9 cellular contexts compared by ENCODE assay signal in the genomic region with DNA sequence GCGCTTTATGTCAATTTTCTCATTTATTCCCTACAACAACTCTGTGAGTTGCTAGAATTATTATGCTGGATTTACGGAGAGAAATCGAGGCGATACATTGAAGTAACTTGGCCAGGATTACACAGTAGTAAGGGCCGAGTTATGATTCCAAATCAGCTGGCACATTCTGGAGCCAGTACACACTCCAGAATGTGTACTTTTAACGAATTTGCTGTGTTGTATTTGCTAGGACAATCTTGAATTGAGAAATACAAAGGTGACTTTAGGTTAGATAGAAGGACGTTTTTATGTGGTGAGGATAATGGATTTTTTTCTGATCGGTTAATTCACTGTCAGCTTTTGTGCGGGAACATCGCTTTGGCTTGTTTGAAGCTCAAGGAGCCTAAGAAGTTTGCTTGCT. TPM values are rescaled to one million over a fixed set of nuclear protein-coding genes. Genes with fewer than 3 reads are reported as not detected.
DNase-seq lines count a peak whose midpoint lies in the region; ATAC-seq and TF ChIP-seq lines count a peak whose summit lies in the region.
"Had no signal": no experiment of that assay in that cellular context is flagged by ENCODE, and none has a peak within 500 bp of the region (broad histone marks: within the 10 kb centered on the region; RNA-seq: fewer than 3 reads in every experiment).

No MANE protein-coding gene starts in this region.

- no peaks in the 10 kb centered on the region for H3K36me3 Mint-ChIP-seq in CD8-positive, alpha-beta T cell
- H3K36me3 Mint-ChIP-seq in endodermal cell (ENCODE audit: low read depth) (no peaks in the 10 kb centered on the region), osteocyte (ENCODE audit: unreplicated experiment) (no peaks in the 10 kb centered on the region)

- H3K4me3 ChIP-seq in CD8-positive, alpha-beta T cell (ENCODE audit: low read depth, low read length), result no peak overlapping the region
- H3K4me3 ChIP-seq in HUES64 (ENCODE audit: low read length) (peak overlapping the region; percentile 83), endodermal cell (ENCODE audit: low read length) (peak overlapping the region; percentile 76), tibial nerve (no peak overlapping the region)

- POLR2A ChIA-PET in CD8-positive, alpha-beta T cell (lab: Charles Lee), result no interaction called here

- peak overlapping the region; percentile 71 for H3K4me3 Mint-ChIP-seq in CD8-positive, alpha-beta T cell
- peak overlapping the region; percentile 68 for H3K4me3 Mint-ChIP-seq in endodermal cell
- peak overlapping the region; percentile 76 for H3K4me3 Mint-ChIP-seq in osteocyte (ENCODE audit: unreplicated experiment)

- no peak overlapping the region for H3K27ac ChIP-seq in CD8-positive, alpha-beta T cell (ENCODE audit: low read depth, low read length)
- no peak overlapping the region for H3K27ac ChIP-seq in HUES64 (ENCODE audit: low read depth, low read length)
- H3K27ac ChIP-seq in endodermal cell (ENCODE audit: low read depth, low read length), result no peak overlapping the region
- H3K27ac ChIP-seq in tibial nerve, result no peak overlapping the region

- TF ChIP-seq EP300 in tibial nerve (IDR thresholded peaks at IDR 0.05), result no peak

- intact Hi-C loops in CD8-positive, alpha-beta T cell (cut with DNase I, micrococcal nuclease), result no loop called here

- H3K27me3 Mint-ChIP-seq in CD8-positive, alpha-beta T cell (ENCODE audit: low read depth), result peaks cover 45% of the 10 kb centered on the region
- peaks cover 55% of the 10 kb centered on the region for H3K27me3 Mint-ChIP-seq in endodermal cell (ENCODE audit: insufficient read depth)
- no peaks in the 10 kb centered on the region for H3K27me3 Mint-ChIP-seq in osteocyte (ENCODE audit: unreplicated experiment)

- H3K27me3 ChIP-seq in CD8-positive, alpha-beta T cell (ENCODE audit: insufficient read depth, low read length), result peaks cover 20% of the 10 kb centered on the region
- H3K27me3 ChIP-seq in HUES64 (ENCODE audit: insufficient read depth, low read length) (peaks cover 49% of the 10 kb centered on the region), endodermal cell (ENCODE audit: control insufficient read depth, insufficient read depth, low read length, poor library complexity, severe bottlenecking) (peaks cover 60% of the 10 kb centered on the region), tibial nerve (peaks cover 0 to 37% of the 10 kb centered on the region in 2 donors)

- no peak overlapping the region for H3K27ac Mint-ChIP-seq in CD8-positive, alpha-beta T cell
- H3K27ac Mint-ChIP-seq in endodermal cell, result no peak overlapping the region
- peak overlapping the region; percentile 21 for H3K27ac Mint-ChIP-seq in osteocyte (ENCODE audit: unreplicated experiment)

- H3K9ac ChIP-seq in HUES64 (ENCODE audit: low read depth, low read length), result no peak overlapping the region
- no peak overlapping the region for H3K9ac ChIP-seq in endodermal cell (ENCODE audit: extremely low read depth, low read length, poor library complexity, severe bottlenecking)

- 77% methylated on average over 9 of the region's 10 CpGs for WGBS in HUES64
- WGBS in endodermal cell (ENCODE audit: insufficient coverage in 1 of 2, insufficient read length in 1 of 2), 2 experiments, result 75 to 93% methylated on average over 9 to 10 of the region's 10 CpGs
- 64 to 69% methylated on average over 10 of the region's 10 CpGs for WGBS in tibial nerve, 2 donors

- no peaks in the 10 kb centered on the region for H3K9me3 ChIP-seq in CD8-positive, alpha-beta T cell (ENCODE audit: low read length)
- no peaks in the 10 kb centered on the region for H3K9me3 ChIP-seq in HUES64 (ENCODE audit: insufficient read depth, low read depth, low read length)
- H3K9me3 ChIP-seq in endodermal cell (ENCODE audit: control insufficient read depth, low read length), result no peaks in the 10 kb centered on the region
- no peaks in the 10 kb centered on the region for H3K9me3 ChIP-seq in tibial nerve

- no peak for TF ChIP-seq CTCF in CD8-positive, alpha-beta T cell (IDR thresholded peaks at IDR 0.05)
- TF ChIP-seq CTCF in endodermal cell (conservative IDR thresholded peaks at IDR 0.05) (no peak), osteocyte (IDR thresholded peaks at IDR 0.05) (no peak), tibial nerve (IDR thresholded peaks at IDR 0.05) (no peak), GM20000 (IDR thresholded peaks at IDR 0.05; ENCODE audit: extremely low read depth, missing control alignments) (no peak)

- no peak for ATAC-seq in CD8-positive, alpha-beta T cell

- no peak for TF ChIP-seq POLR2A in tibial nerve (IDR thresholded peaks at IDR 0.05)

- no peaks in the 10 kb centered on the region for H3K4me1 ChIP-seq in CD8-positive, alpha-beta T cell (ENCODE audit: insufficient read depth, low read length)
- H3K4me1 ChIP-seq in HUES64 (ENCODE audit: insufficient read depth, low read length) (peaks cover 24% of the 10 kb centered on the region), endodermal cell (ENCODE audit: control insufficient read depth, insufficient read depth, low read length) (no peaks in the 10 kb centered on the region), tibial nerve (peaks cover 0 to 20% (median 5%) of the 10 kb centered on the region in 4 donors)

- CTCF ChIA-PET in CD8-positive, alpha-beta T cell (lab: Charles Lee), result no interaction called here

- H3K36me3 ChIP-seq in CD8-positive, alpha-beta T cell (ENCODE audit: insufficient read depth, low read length), result no peaks in the 10 kb centered on the region
- H3K36me3 ChIP-seq in HUES64 (ENCODE audit: insufficient read depth, low read length) (no peaks in the 10 kb centered on the region), endodermal cell (ENCODE audit: control insufficient read depth, insufficient read depth, low read length) (no peaks in the 10 kb centered on the region), tibial nerve (no peaks in the 10 kb centered on the region)

- no peak for DNase-seq in CD8-positive, alpha-beta T cell
- DNase-seq in endodermal cell (no peak), osteocyte (ENCODE audit: extremely low spot score, unreplicated experiment) (no peak), NAMALWA (ENCODE audit: low spot score) (no peak), activated gamma-delta T cell treated with Interleukin-2 at 50 U/mL for 16 hours (no peak), tibial nerve (ENCODE audit: low spot score in 2 of 2) (no peak), GM20000 (ENCODE audit: low spot score) (no peak)
- DNase-seq: SHP77 treated with DMSO at 0.1 percent for 48 hours had no signal

- H3K9me3 Mint-ChIP-seq in CD8-positive, alpha-beta T cell, result no peaks in the 10 kb centered on the region
- H3K9me3 Mint-ChIP-seq in endodermal cell (no peaks in the 10 kb centered on the region), osteocyte (ENCODE audit: unreplicated experiment) (no peaks in the 10 kb centered on the region)

- peaks cover 14% of the 10 kb centered on the region for H3K4me1 Mint-ChIP-seq in CD8-positive, alpha-beta T cell (ENCODE audit: low read depth)
- H3K4me1 Mint-ChIP-seq in endodermal cell (peaks cover 9% of the 10 kb centered on the region), osteocyte (ENCODE audit: unreplicated experiment) (peaks cover 18% of the 10 kb centered on the region)

RNA-seq across cellular contexts. Expression of gene ATRNL1, which starts 1.4 kb away (rescaled TPM):
- total RNA-seq in CD8-positive, alpha-beta T cell, result not detected
- 4.7 TPM for polyA plus RNA-seq in HUES64 (2013, experiment 1 of 2)
- 7.9 TPM for polyA plus RNA-seq in HUES64 (2013, experiment 2 of 2)
- 1 to 10 TPM; 8.0 to 9.0 TPM for total RNA-seq in endodermal cell
- 13.9 TPM for polyA plus RNA-seq in endodermal cell (2013, experiment 1 of 2)
- 14.1 TPM for polyA plus RNA-seq in endodermal cell (2013, experiment 2 of 2)
- total RNA-seq in osteocyte, result 20.2 and 23.6 TPM in 2 replicates
- total RNA-seq in tibial nerve, result 1 to 10 TPM; 1.0 to 5.4 (median 2.7) TPM

Comparison
In these comparisons a context has a peak if more than half of its experiments do, and no peak if none do; other contexts are left out.
1. H3K4me3 ChIP-seq: peak in HUES64 (single experiment) and endodermal cell (single experiment); none in CD8-positive, alpha-beta T cell (single experiment) and tibial nerve (0 of 4).
2. Peak in every context shown above with its lines, with median percentiles within 50 percentile points of each other: H3K4me3 Mint-ChIP-seq.